In genomic region chr1:34781071-34781843, GRCh38 we compare ENCODE assay signal across 10 cellular contexts. TPM values are rescaled to one million over a fixed set of nuclear protein-coding genes. Genes with fewer than 3 reads are reported as not detected.
DNase-seq lines count a peak whose midpoint lies in the region; ATAC-seq and TF ChIP-seq lines count a peak whose summit lies in the region.
"Had no signal": no experiment of that assay in that cellular context is flagged by ENCODE, and none has a peak within 500 bp of the region (broad histone marks: within the 10 kb centered on the region; RNA-seq: fewer than 3 reads in every experiment).

GJB3 (plus strand) TSS chr1:34781214; CDS start chr1:34784763, 3,549 bp downstream.

- H3K36me3 ChIP-seq in brain microvascular endothelial cell (replicated peaks) (no peaks in the 10 kb centered on the region), lung (ENCODE audit: control insufficient read depth in 2 of 2, insufficient read depth in 2 of 2, low read length in 2 of 2) (no peaks in the 10 kb centered on the region), upper lobe of left lung (no peaks in the 10 kb centered on the region)

- TF ChIP-seq EP300 in upper lobe of left lung (IDR thresholded peaks at IDR 0.05), result no peak

- no peak for TF ChIP-seq POLR2A in upper lobe of left lung (IDR thresholded peaks at IDR 0.05)

- WGBS in lung, 2 donors, result 3 to 6% methylated on average over 48 to 62 of the region's 62 CpGs
- WGBS in upper lobe of left lung, 2 donors, result 4 to 16% methylated on average over 6 to 32 of the region's 62 CpGs

- H3K27me3 ChIP-seq in brain microvascular endothelial cell (replicated peaks), result peaks cover 30% of the 10 kb centered on the region
- no peaks in the 10 kb centered on the region for H3K27me3 ChIP-seq in lung (ENCODE audit: control insufficient read depth, insufficient read depth)
- peaks cover 0 to 18% (median 7%) of the 10 kb centered on the region in 4 donors for H3K27me3 ChIP-seq in upper lobe of left lung

- H3K4me1 ChIP-seq in lung (ENCODE audit: control insufficient read depth in 2 of 2, insufficient read depth in 2 of 2, low read length in 2 of 2) (peaks cover 0 to 8% of the 10 kb centered on the region in 2 donors), upper lobe of left lung (peaks cover 12 to 17% (median 15%) of the 10 kb centered on the region in 4 donors)

- no peak for DNase-seq in activated T-cell treated with anti-CD3 and anti-CD28 coated beads, Interleukin-2, amount 50 U/mL, for 4 hours
- no peak for DNase-seq in activated T-cell treated with anti-CD3 and anti-CD28 coated beads, Interleukin-2, amount 50 U/mL, for 48 hours
- DNase-seq in brain microvascular endothelial cell (no peak), lung (ENCODE audit: low spot score) (no peak), upper lobe of left lung (peak in 1 of 2 donors; percentile 87), UCSD-AML1 (lab: John Stamatoyannopoulos, UW; ENCODE audit: unreplicated experiment) (no peak), NOMO-1 treated with dmso at 0.1 percent for 144 hours (lab: John Stamatoyannopoulos, UW; ENCODE audit: unreplicated experiment) (no peak)

- H3K9me3 ChIP-seq in lung (ENCODE audit: control insufficient read depth in 2 of 2, insufficient read depth in 1 of 2, low read length in 1 of 2), result no peaks in the 10 kb centered on the region
- no peaks in the 10 kb centered on the region for H3K9me3 ChIP-seq in upper lobe of left lung

- no peaks in the 10 kb centered on the region for H3K36me3 Mint-ChIP-seq in activated T-cell treated with anti-CD3 and anti-CD28 coated beads, Interleukin-2, amount 50 U/mL, for 4 hours (ENCODE audit: insufficient read depth)

- peaks cover 55% of the 10 kb centered on the region for H3K27me3 Mint-ChIP-seq in activated T-cell treated with anti-CD3 and anti-CD28 coated beads, Interleukin-2, amount 50 U/mL, for 4 hours (ENCODE audit: low read depth)

- ATAC-seq in activated T-cell treated with anti-CD3 and anti-CD28 coated beads, Interleukin-2, amount 50 U/mL, for 4 hours, result peak; percentile 59
- ATAC-seq in lung (ENCODE audit: insufficient read depth, low FRiP score), result peak; percentile 37
- peak; percentile 5 to 34 for ATAC-seq in upper lobe of left lung (ENCODE audit: low FRiP score in 2 of 2)
- ATAC-seq in HG02610 (IDR thresholded peaks at IDR 0.05; ENCODE audit: unreplicated experiment), result no peak

- H3K4me3 ChIP-seq in brain microvascular endothelial cell (ENCODE audit: low read depth, low read length), result peak within 1 kb of the TSS; percentile 15
- no peak within 1 kb of the TSS for H3K4me3 ChIP-seq in lung
- H3K4me3 ChIP-seq in upper lobe of left lung, result peak within 1 kb of the TSS; percentile 7 to 45 (median 34)

- no peak within 1 kb of the TSS for H3K4me3 Mint-ChIP-seq in activated T-cell treated with anti-CD3 and anti-CD28 coated beads, Interleukin-2, amount 50 U/mL, for 4 hours

- peaks cover 3% of the 10 kb centered on the region for H3K4me1 Mint-ChIP-seq in activated T-cell treated with anti-CD3 and anti-CD28 coated beads, Interleukin-2, amount 50 U/mL, for 4 hours (ENCODE audit: low read depth)

- in situ Hi-C loops in brain microvascular endothelial cell (cut with HindIII; ENCODE audit: low pct_ligation_motif_present, low sequenced_read_pairs), result no loop called here

- no peak for TF ChIP-seq CTCF in brain microvascular endothelial cell (IDR thresholded peaks at IDR 0.05; ENCODE audit: low read depth, low read length, missing control alignments)
- TF ChIP-seq CTCF in lung (IDR thresholded peaks at IDR 0.05; ENCODE audit: control extremely low read depth, extremely low read depth), result no peak
- TF ChIP-seq CTCF in upper lobe of left lung (IDR thresholded peaks at IDR 0.05), result no peak

- H3K27ac ChIP-seq in brain microvascular endothelial cell, result no peak within 1 kb of the TSS
- no peak within 1 kb of the TSS for H3K27ac ChIP-seq in lung (ENCODE audit: low read depth in 1 of 2, low read length in 1 of 2)
- H3K27ac ChIP-seq in upper lobe of left lung, result peak within 1 kb of the TSS in 1 of 4 donors; percentile 34

- no peaks in the 10 kb centered on the region for H3K9me3 Mint-ChIP-seq in activated T-cell treated with anti-CD3 and anti-CD28 coated beads, Interleukin-2, amount 50 U/mL, for 4 hours

RNA-seq across cellular contexts. Expression of gene GJB3, which starts in this region (rescaled TPM):
- not detected for total RNA-seq in activated T-cell treated with anti-CD3 and anti-CD28 coated beads, Interleukin-2, amount 50 U/mL, for 4 hours
- total RNA-seq in lung (under 1 TPM; 0.51 to 0.52 TPM), upper lobe of left lung (1 to 10 TPM in 2 of 6 donors, under 1 TPM in 2, not detected in 2; 0.29 to 3.3 (median 1.4) TPM)
- polyA plus RNA-seq in lung, result 1 to 10 TPM in 1 of 2 donors, under 1 TPM in 1; 0.79 to 2.5 TPM
- total RNA-seq: activated CD8-positive, alpha-beta memory T cell treated with anti-CD3 and anti-CD28 coated beads for 36 hours; myocyte had no signal

Comparison
In these comparisons a context has a peak if more than half of its experiments do, and no peak if none do; other contexts are left out.
1. Peak in ATAC-seq in activated T-cell treated with anti-CD3 and anti-CD28 coated beads, Interleukin-2, amount 50 U/mL, for 4 hours; RNA of the gene not detected or under 1 TPM.